ENCODE assay signal across 14 cellular contexts in the genomic region with DNA sequence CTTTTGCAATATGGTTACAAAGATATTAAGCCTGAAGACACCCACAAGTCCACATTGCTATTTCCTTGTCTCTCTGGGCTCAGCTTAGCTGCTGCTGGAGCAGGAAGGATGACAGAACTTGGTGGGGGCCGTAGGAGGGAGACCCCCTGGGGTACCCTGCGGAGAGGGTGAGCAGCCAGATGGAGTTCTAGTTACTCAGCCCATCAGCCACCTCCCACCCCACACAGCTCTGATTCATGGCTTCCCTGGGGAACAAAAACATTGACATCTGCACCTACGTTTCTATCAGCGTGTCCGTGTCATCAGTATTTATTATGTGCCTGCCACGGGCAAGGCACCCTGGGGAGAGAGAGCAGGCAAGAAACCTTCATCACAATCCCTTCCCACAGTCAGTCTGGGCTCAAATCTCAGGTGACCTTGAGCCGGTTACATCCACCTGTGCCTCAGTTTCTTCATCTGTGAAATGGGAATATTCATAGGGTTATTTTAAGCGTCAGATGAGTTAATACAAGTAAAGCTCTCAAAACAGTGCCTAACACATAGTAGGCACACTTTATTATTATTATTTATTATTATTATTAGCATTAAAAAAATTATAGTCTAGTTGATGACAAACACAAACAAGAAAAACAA.
"Had no signal": no experiment of that assay in that cellular context is flagged by ENCODE, and none has a peak within 500 bp of the region (broad histone marks: within the 10 kb centered on the region; RNA-seq: fewer than 3 reads in every experiment).

No MANE protein-coding gene starts in this region.

- H3K27ac ChIP-seq: ascending aorta, gastrocnemius medialis, heart right ventricle, pancreas, upper lobe of right lung had no signal

- H3K36me3 ChIP-seq: ascending aorta, gastrocnemius medialis, heart right ventricle, pancreas, upper lobe of right lung had no signal

- DNase-seq: activated CD4-positive, alpha-beta T cell treated with anti-CD3 and anti-CD28 coated beads for 48 hours; activated CD8-positive, alpha-beta T cell treated with anti-CD3 and anti-CD28 coated beads, Interleukin-2, amount 10 ng/mL, durations not matched to agents 7 days and 5 days; activated naive CD4-positive, alpha-beta T cell treated with Interleukin-2 at 50 U/mL for 16 hours; activated naive CD8-positive, alpha-beta T cell treated with anti-CD3 and anti-CD28 coated beads, Interleukin-2, amount 50 U/mL, for 24 hours; central memory CD4-positive, alpha-beta T cell; cortex of kidney; effector CD8-positive, alpha-beta T cell; gastrocnemius medialis; heart right ventricle; pancreas; stimulated activated CD4-positive, alpha-beta T cell treated with anti-CD3 and anti-CD28 coated beads, Interleukin-4, amount 100 ng/mL, for 24 hours; T1000 had no signal

- H3K4me1 ChIP-seq: ascending aorta, gastrocnemius medialis, pancreas had no signal

- H3K27me3 ChIP-seq: ascending aorta, gastrocnemius medialis, pancreas, upper lobe of right lung had no signal

- H3K9me3 ChIP-seq: ascending aorta, gastrocnemius medialis, heart right ventricle, pancreas, upper lobe of right lung had no signal

- H3K4me3 ChIP-seq: ascending aorta, gastrocnemius medialis, heart right ventricle, pancreas, upper lobe of right lung had no signal
